In the genomic region with DNA sequence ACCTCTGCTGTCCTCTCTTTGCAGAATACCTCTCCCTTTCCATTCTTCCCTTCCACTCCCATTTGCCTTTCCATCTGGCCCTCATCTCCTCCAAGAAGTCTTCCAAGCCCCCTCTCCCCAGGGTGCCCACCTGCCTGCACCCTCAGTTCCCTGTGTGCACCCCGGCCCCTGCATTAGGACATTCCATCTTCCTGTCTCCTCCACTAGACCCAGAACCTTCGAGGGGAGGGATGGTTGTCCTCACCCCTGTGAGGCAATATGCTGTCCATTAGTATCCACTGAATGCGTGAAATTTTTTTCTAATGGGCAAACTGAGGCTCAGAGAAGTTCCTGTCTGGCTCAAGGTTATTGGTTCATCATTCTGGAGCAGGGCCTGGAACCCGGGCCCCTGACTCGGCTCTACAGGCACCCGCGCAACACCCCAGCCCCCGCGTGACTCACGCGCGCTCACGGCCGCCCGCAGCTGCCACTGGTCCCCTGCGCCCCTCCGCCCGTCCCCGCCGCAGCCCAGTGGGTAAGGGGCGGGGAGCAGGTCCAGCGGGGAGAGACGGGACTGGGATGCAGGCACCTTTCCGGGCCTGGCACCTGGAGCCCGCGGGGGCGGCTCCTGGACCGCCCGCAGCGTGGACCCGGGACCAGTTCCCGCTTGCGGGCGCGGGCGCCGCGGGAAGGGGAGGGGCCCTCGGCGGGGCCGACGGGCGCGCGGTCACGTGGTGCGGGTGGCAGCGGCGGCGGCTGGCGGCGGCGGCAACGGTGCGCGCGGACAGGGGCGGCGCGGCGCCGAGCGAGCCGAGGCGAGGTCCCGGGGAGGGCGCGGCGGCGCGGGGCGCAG, we compare ENCODE assay signal across 8 cellular contexts. TPM values are rescaled to one million over a fixed set of nuclear protein-coding genes. Genes with fewer than 3 reads are reported as not detected.
DNase-seq lines count a peak whose midpoint lies in the region; ATAC-seq, FAIRE-seq and TF ChIP-seq lines count a peak whose summit lies in the region.

No MANE protein-coding gene starts in this region.

- no peak for TF ChIP-seq POLR2A in endothelial cell of umbilical vein (IDR thresholded peaks at IDR 0.05; ENCODE audit: low read depth, low read length)

- dilution Hi-C loops in endothelial cell of umbilical vein (cut with MboI; ENCODE audit: extremely low pct_ligation_motif_present, low sequenced_read_pairs): no loop called here

- peaks cover 11% of the 10 kb centered on the region for H3K4me1 Mint-ChIP-seq in Calu3 (ENCODE audit: low read depth, unreplicated experiment)
- H3K4me1 Mint-ChIP-seq in nephron progenitor cell: peaks cover 33% of the 10 kb centered on the region

- no peaks in the 10 kb centered on the region for H3K79me2 ChIP-seq in MM.1S (ENCODE audit: low read length)
- H3K79me2 ChIP-seq in endothelial cell of umbilical vein (ENCODE audit: control insufficient read depth, insufficient read depth, low read length): no peaks in the 10 kb centered on the region

- POLR2A ChIA-PET in endothelial cell of umbilical vein (lab: Charles Lee): no interaction called here

- H3K27ac ChIP-seq in MM.1S (ENCODE audit: low read length) (no peak overlapping the region), endothelial cell of umbilical vein (ENCODE audit: insufficient read depth, low read depth, low read length) (no peak overlapping the region), urinary bladder (ENCODE audit: low read depth) (no peak overlapping the region)

- no peaks in the 10 kb centered on the region for H3K9me3 ChIP-seq in MM.1S (replicated peaks; ENCODE audit: insufficient read depth, low read length)
- H3K9me3 ChIP-seq in endothelial cell of umbilical vein (replicated peaks; ENCODE audit: control insufficient read depth, insufficient read depth, low read length): no peaks in the 10 kb centered on the region

- intact Hi-C loops in Calu3 (cut with micrococcal nuclease; ENCODE audit: unreplicated experiment): no loop called here
- intact Hi-C loops in endothelial cell of umbilical vein (cut with micrococcal nuclease): no loop called here

- H2AFZ ChIP-seq in MM.1S (ENCODE audit: low read length) (peak overlapping the region; percentile 72), endothelial cell of umbilical vein (ENCODE audit: low read depth, low read length) (peak overlapping the region; percentile 74)

- H3K4me1 ChIP-seq in MM.1S (ENCODE audit: low read length) (0 out of 2 replicates have a peak, but pooled peaks cover 2% of the 10 kb centered on the region), endothelial cell of umbilical vein (ENCODE audit: control insufficient read depth, extremely low read depth, insufficient read depth, low read length) (peaks cover 3% of the 10 kb centered on the region), urinary bladder (ENCODE audit: insufficient read depth) (peaks cover 1% of the 10 kb centered on the region)

- 0 out of 2 replicates have a peak, but pooled peaks cover 5% of the 10 kb centered on the region for H3F3A ChIP-seq in MM.1S (ENCODE audit: insufficient read depth, low read length)

- CTCF ChIA-PET in Calu3 (lab: Charles Lee) (interaction anchor here (0.5 kb wide), 1 partner anchor 188 kb away, joined by 5 read pairs; no protein-coding TSS in a partner anchor), endothelial cell of umbilical vein (lab: Charles Lee) (interaction anchor here (1.7 kb wide), 1 partner anchor 115 kb away, joined by 3 read pairs; a partner anchor contains a TSS)

- no TSS peak for BruUV-seq in Calu3 (replicated peaks; lab: Mats Ljungman, UMichigan)
- no TSS peak for BruUV-seq in endothelial cell of umbilical vein (replicated peaks; lab: Mats Ljungman, UMichigan)

- H3K27me3 Mint-ChIP-seq in Calu3 (ENCODE audit: unreplicated experiment) (peaks cover 73% of the 10 kb centered on the region), nephron progenitor cell (ENCODE audit: low read depth, poor library complexity) (peaks cover 66% of the 10 kb centered on the region)

- H3K9ac ChIP-seq in MM.1S (ENCODE audit: low read length): peak overlapping the region; percentile 12; the same call in 1 of the 2 replicates
- no peak overlapping the region for H3K9ac ChIP-seq in endothelial cell of umbilical vein (replicated peaks; ENCODE audit: extremely low read depth, insufficient read depth, low read length)

- peaks cover 34% of the 10 kb centered on the region for H3K27me3 ChIP-seq in MM.1S (replicated peaks; ENCODE audit: insufficient read depth, low read length)
- peaks cover 24 to 31% of the 10 kb centered on the region in 2 experiments for H3K27me3 ChIP-seq in endothelial cell of umbilical vein (ENCODE audit: control insufficient read depth in 2 of 2, insufficient read depth in 2 of 2, low read length in 2 of 2)

- H3K36me3 Mint-ChIP-seq in Calu3 (ENCODE audit: insufficient read depth, unreplicated experiment) (peaks cover 9% of the 10 kb centered on the region), nephron progenitor cell (ENCODE audit: low read depth) (no peaks in the 10 kb centered on the region)

- peak overlapping the region; percentile 15 for H3K4me3 Mint-ChIP-seq in Calu3 (ENCODE audit: low read depth, unreplicated experiment)
- H3K4me3 Mint-ChIP-seq in nephron progenitor cell: peak overlapping the region; percentile 76

- H4K20me1 ChIP-seq in MM.1S (ENCODE audit: insufficient read depth, low read length): no peaks in the 10 kb centered on the region
- no peaks in the 10 kb centered on the region for H4K20me1 ChIP-seq in endothelial cell of umbilical vein (replicated peaks; ENCODE audit: control insufficient read depth, extremely low read depth, insufficient read depth, low read length)

- ATAC-seq in HG03457 (IDR thresholded peaks at IDR 0.05; ENCODE audit: unreplicated experiment): no peak
- ATAC-seq in GM19452 (IDR thresholded peaks at IDR 0.05; ENCODE audit: unreplicated experiment): no peak

- H3K9me1 ChIP-seq in endothelial cell of umbilical vein (replicated peaks; ENCODE audit: control insufficient read depth, extremely low read depth, insufficient read depth, low read length): no peaks in the 10 kb centered on the region

- TF ChIP-seq CTCF in Calu3 (IDR thresholded peaks at IDR 0.05; ENCODE audit: unreplicated experiment) (no peak), MM.1S (IDR thresholded peaks at IDR 0.05; ENCODE audit: low read length) (no peak), endothelial cell of umbilical vein (IDR thresholded peaks at IDR 0.05; ENCODE audit: extremely low read depth in 1 of 2, insufficient read depth in 1 of 2, low read depth in 1 of 2, low read length in 2 of 2) (no peak), nephron progenitor cell (IDR thresholded peaks at IDR 0.05) (no peak)

- H3K36me3 ChIP-seq in MM.1S (replicated peaks; ENCODE audit: insufficient read depth, low read length): no peaks in the 10 kb centered on the region
- H3K36me3 ChIP-seq in endothelial cell of umbilical vein (ENCODE audit: control insufficient read depth in 2 of 2, extremely low read depth in 1 of 2, insufficient read depth in 2 of 2, low read length in 2 of 2): no peaks in the 10 kb centered on the region
- H3K36me3 ChIP-seq in urinary bladder (ENCODE audit: insufficient read depth): no peaks in the 10 kb centered on the region

- 2% methylated on average over 71 of the region's 72 CpGs for WGBS in urinary bladder

- H3K27ac Mint-ChIP-seq in Calu3 (ENCODE audit: unreplicated experiment) (no peak overlapping the region), nephron progenitor cell (no peak overlapping the region)

- DNase-seq in Calu3: peak; percentile 61
- DNase-seq in MM.1S: peak; percentile 45
- DNase-seq in activated CD8-positive, alpha-beta memory T cell treated with anti-CD3 and anti-CD28 coated beads, Interleukin-2, amount 50 U/mL, for 4 hours: peak; percentile 42
- DNase-seq in endothelial cell of umbilical vein (ENCODE audit: low read depth, low spot score): no peak
- peak; percentile 81 for DNase-seq in nephron progenitor cell

- H3K4me2 ChIP-seq in MM.1S (ENCODE audit: low read depth, low read length) (peak overlapping the region; percentile 96), endothelial cell of umbilical vein (ENCODE audit: insufficient read depth, low read length) (no peak overlapping the region)

- H3K9me2 ChIP-seq in MM.1S (replicated peaks; ENCODE audit: insufficient read depth, low read length): no peaks in the 10 kb centered on the region

- H3K4me3 ChIP-seq in MM.1S (ENCODE audit: low read length): peak overlapping the region; percentile 71
- H3K4me3 ChIP-seq in endothelial cell of umbilical vein (replicated peaks in 1 of 3; ENCODE audit: insufficient read depth in 1 of 3, low read depth in 1 of 3, low read length in 3 of 3): peak overlapping the region in 2 of 3 experiments; percentile 2 to 32
- peak overlapping the region; percentile 57 for H3K4me3 ChIP-seq in urinary bladder (ENCODE audit: low read depth, low read length)

- FAIRE-seq in endothelial cell of umbilical vein (lab: Jason Lieb, UNC): no peak

- H3K9me3 Mint-ChIP-seq in Calu3 (ENCODE audit: low read depth, unreplicated experiment) (no peaks in the 10 kb centered on the region), nephron progenitor cell (peaks cover 4% of the 10 kb centered on the region)

RNA-seq across cellular contexts. Expression of a gene that starts 7.0 kb away (rescaled TPM):
- total RNA-seq in Calu3 (2022) (3.2 and 3.4 TPM in 2 replicates), endothelial cell of umbilical vein (0.18 TPM in 1 of 2 replicates, not detected in the other), urinary bladder (1.7 TPM)
- polyA plus RNA-seq in endothelial cell of umbilical vein (0.05 and 0.08 TPM in 2 replicates), urinary bladder (0.49 TPM)
- 0.05 and 0.11 TPM in 2 replicates for polyA plus RNA-seq in endothelial cell of umbilical vein (2011; cell fraction: cytosol; rRNA removed)
- polyA plus RNA-seq in endothelial cell of umbilical vein (2011; cell fraction: nucleus; rRNA removed): 0.05 and 0.11 TPM in 2 replicates
- 0.19 and 0.57 TPM in 2 replicates for polyA plus RNA-seq in endothelial cell of umbilical vein (2012)
- 0.19 TPM in 1 of 2 replicates, not detected in the other for polyA minus RNA-seq in endothelial cell of umbilical vein
- 0.41 TPM for polyA minus RNA-seq in endothelial cell of umbilical vein (2011; cell fraction: cytosol; rRNA and poly(A)+ RNA removed)
- polyA minus RNA-seq in endothelial cell of umbilical vein (2011; cell fraction: nucleus; rRNA and poly(A)+ RNA removed): 0.10 TPM in 1 of 2 replicates, not detected in the other

RNA-seq across cellular contexts. Expression of a gene that starts 22.3 kb away (rescaled TPM):
- total RNA-seq in Calu3 (2022) (2.8 and 3.7 TPM in 2 replicates), endothelial cell of umbilical vein (0.27 TPM in 1 of 2 replicates, not detected in the other), urinary bladder (5.2 TPM)
- polyA plus RNA-seq in endothelial cell of umbilical vein (0.08 and 0.13 TPM in 2 replicates), urinary bladder (0.98 TPM)
- polyA plus RNA-seq in endothelial cell of umbilical vein (2011; cell fraction: cytosol; rRNA removed): 0.05 and 0.10 TPM in 2 replicates
- 0.17 and 0.39 TPM in 2 replicates for polyA plus RNA-seq in endothelial cell of umbilical vein (2011; cell fraction: nucleus; rRNA removed)
- polyA plus RNA-seq in endothelial cell of umbilical vein (2012): 0.15 TPM in 1 of 2 replicates, not detected in the other
- polyA minus RNA-seq in endothelial cell of umbilical vein: 0.42 TPM in 1 of 2 replicates, not detected in the other
- not detected for polyA minus RNA-seq in endothelial cell of umbilical vein (2011; cell fraction: cytosol; rRNA and poly(A)+ RNA removed)
- polyA minus RNA-seq in endothelial cell of umbilical vein (2011; cell fraction: nucleus; rRNA and poly(A)+ RNA removed): 0.19 TPM in 1 of 2 replicates, not detected in the other

RNA-seq across cellular contexts. Expression of a gene that starts 29.3 kb away (rescaled TPM):
- total RNA-seq in Calu3 (2022) (46.7 and 69.3 TPM in 2 replicates), endothelial cell of umbilical vein (30.4 and 34.5 TPM in 2 replicates), urinary bladder (6.2 TPM)
- polyA plus RNA-seq in endothelial cell of umbilical vein (37.4 and 51.0 TPM in 2 replicates), urinary bladder (1.1 TPM)
- 38.9 and 40.2 TPM in 2 replicates for polyA plus RNA-seq in endothelial cell of umbilical vein (2011; cell fraction: cytosol; rRNA removed)
- 38.4 and 38.5 TPM in 2 replicates for polyA plus RNA-seq in endothelial cell of umbilical vein (2011; cell fraction: nucleus; rRNA removed)
- 9.5 and 17.5 TPM in 2 replicates for polyA plus RNA-seq in endothelial cell of umbilical vein (2012)
- polyA minus RNA-seq in endothelial cell of umbilical vein: 24.9 and 25.2 TPM in 2 replicates
- polyA minus RNA-seq in endothelial cell of umbilical vein (2011; cell fraction: cytosol; rRNA and poly(A)+ RNA removed): 45.4 TPM
- 16.9 and 20.1 TPM in 2 replicates for polyA minus RNA-seq in endothelial cell of umbilical vein (2011; cell fraction: nucleus; rRNA and poly(A)+ RNA removed)

RNA-seq across cellular contexts. Expression of a gene that starts 49.7 kb away (rescaled TPM):
- total RNA-seq in Calu3 (2022) (1.4 and 1.5 TPM in 2 replicates), endothelial cell of umbilical vein (0.51 and 0.81 TPM in 2 replicates), urinary bladder (0.53 TPM)
- polyA plus RNA-seq in endothelial cell of umbilical vein (0.19 and 0.27 TPM in 2 replicates), urinary bladder (0.06 TPM)
- 0.08 and 0.11 TPM in 2 replicates for polyA plus RNA-seq in endothelial cell of umbilical vein (2011; cell fraction: cytosol; rRNA removed)
- 1.2 and 1.3 TPM in 2 replicates for polyA plus RNA-seq in endothelial cell of umbilical vein (2011; cell fraction: nucleus; rRNA removed)
- polyA plus RNA-seq in endothelial cell of umbilical vein (2012): 0.08 TPM in 1 of 2 replicates, not detected in the other
- 0.17 and 0.34 TPM in 2 replicates for polyA minus RNA-seq in endothelial cell of umbilical vein
- not detected for polyA minus RNA-seq in endothelial cell of umbilical vein (2011; cell fraction: cytosol; rRNA and poly(A)+ RNA removed)
- 0.29 and 0.38 TPM in 2 replicates for polyA minus RNA-seq in endothelial cell of umbilical vein (2011; cell fraction: nucleus; rRNA and poly(A)+ RNA removed)

Comparison
In these comparisons a context has a peak if more than half of its experiments do, and no peak if none do; other contexts are left out.
1. H3K4me3 ChIP-seq: peak in every context shown above with its lines; median percentile 71 in MM.1S; 57 in urinary bladder; 17 in endothelial cell of umbilical vein.